Comparison of ENCODE assay signal across 8 cellular contexts in the genomic region with DNA sequence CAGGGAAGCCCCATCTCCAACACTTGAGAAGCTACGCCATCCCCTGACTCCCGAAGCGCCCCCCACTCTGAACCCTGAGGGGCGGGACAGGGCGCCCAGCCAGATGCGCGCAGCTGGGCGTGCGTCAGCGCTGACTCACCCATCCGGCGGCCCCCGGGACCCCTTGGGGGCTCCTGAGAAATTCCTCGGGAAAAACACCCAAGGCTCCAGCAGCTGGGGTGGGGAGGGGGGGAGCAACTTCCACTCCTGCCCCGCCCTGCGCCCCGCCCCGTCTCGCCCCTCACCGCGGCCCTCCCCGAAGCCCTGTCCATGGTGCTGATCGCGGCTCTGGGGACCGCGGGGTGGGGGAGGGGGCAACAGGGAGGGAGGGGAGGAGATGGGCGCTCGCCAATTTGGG. TPM values are rescaled to one million over a fixed set of nuclear protein-coding genes. Genes with fewer than 3 reads are reported as not detected.
DNase-seq lines count a peak whose midpoint lies in the region; ATAC-seq and TF ChIP-seq lines count a peak whose summit lies in the region.

No MANE protein-coding gene starts in this region.

- no peak overlapping the region for H3K4me3 ChIP-seq in CD4-positive, alpha-beta memory T cell (ENCODE audit: low read length in 2 of 2)
- H3K4me3 ChIP-seq in SK-N-MC (no peak overlapping the region), lower leg skin (ENCODE audit: low read depth, poor library complexity, severe bottlenecking) (no peak overlapping the region), thoracic aorta (peak overlapping the region; percentile 66)

- no peak for TF ChIP-seq POLR2A in lower leg skin (IDR thresholded peaks at IDR 0.05)

- peak overlapping the region in 2 of 7 donors; percentile 3 to 84 for H3K27ac Mint-ChIP-seq in CD4-positive, alpha-beta memory T cell

- no peaks in the 10 kb centered on the region for H3K36me3 ChIP-seq in CD4-positive, alpha-beta memory T cell (ENCODE audit: insufficient read depth, low read length)
- H3K36me3 ChIP-seq in SK-N-MC (ENCODE audit: insufficient read depth, low read length) (no peaks in the 10 kb centered on the region), thoracic aorta (no peaks in the 10 kb centered on the region)

- 1 to 2% methylated on average over 26 to 28 of the region's 28 CpGs for WGBS in lower leg skin, 2 donors

- peaks cover 0 to 7% (median under 1%) of the 10 kb centered on the region in 8 donors for H3K9me3 Mint-ChIP-seq in CD4-positive, alpha-beta memory T cell

- H3K9ac ChIP-seq in SK-N-MC (ENCODE audit: insufficient read length), result no peak overlapping the region

- no peak for TF ChIP-seq CTCF in lower leg skin (IDR thresholded peaks at IDR 0.05)
- no peak for TF ChIP-seq CTCF in thoracic aorta (IDR thresholded peaks at IDR 0.05)

- H3K4me1 ChIP-seq in CD4-positive, alpha-beta memory T cell (ENCODE audit: insufficient read depth, low read length), result peaks cover 43% of the 10 kb centered on the region
- H3K4me1 ChIP-seq in thoracic aorta (ENCODE audit: control insufficient read depth in 1 of 2, low read depth in 2 of 2), result peaks cover 29 to 50% of the 10 kb centered on the region in 2 donors

- H3K27ac ChIP-seq in CD4-positive, alpha-beta memory T cell (ENCODE audit: low read depth, low read length), result no peak overlapping the region
- no peak overlapping the region for H3K27ac ChIP-seq in SK-N-MC
- H3K27ac ChIP-seq in cingulate gyrus (ENCODE audit: low read depth, low read length), result peak overlapping the region; percentile 41
- peak overlapping the region in 1 of 2 donors; percentile 9 for H3K27ac ChIP-seq in thoracic aorta

- peaks cover 18 to 43% (median 33%) of the 10 kb centered on the region in 4 donors for H3K4me1 Mint-ChIP-seq in CD4-positive, alpha-beta memory T cell

- intact Hi-C loops in CD4-positive, alpha-beta memory T cell (cut with micrococcal nuclease), result no loop called here
- intact Hi-C loops in lower leg skin (cut with DNase I; ENCODE audit: low total_unique reads), result no loop called here

- H3K4me3 Mint-ChIP-seq in CD4-positive, alpha-beta memory T cell, result peak overlapping the region in 3 of 8 donors; percentile 72 to 81 (median 74)

- peaks cover 20% of the 10 kb centered on the region for H3K27me3 ChIP-seq in CD4-positive, alpha-beta memory T cell (ENCODE audit: insufficient read depth, low read length)
- H3K27me3 ChIP-seq in thoracic aorta (replicated peaks; ENCODE audit: insufficient read depth), result peaks cover 4% of the 10 kb centered on the region

- CTCF ChIA-PET in CD4-positive, alpha-beta memory T cell (lab: Charles Lee; ENCODE audit: partially characterized antibody), result interaction anchor here (1.1 kb wide), 1 partner anchor 9 kb away, joined by 8 read pairs; no protein-coding TSS in a partner anchor

- no peaks in the 10 kb centered on the region for H3K9me3 ChIP-seq in CD4-positive, alpha-beta memory T cell (ENCODE audit: control insufficient read depth in 1 of 2, low read length in 2 of 2)
- H3K9me3 ChIP-seq in SK-N-MC (ENCODE audit: low read depth, low read length) (no peaks in the 10 kb centered on the region), thoracic aorta (no peaks in the 10 kb centered on the region)

- peak in 4 of 5 donors; percentile 45 to 55 (median 51) for DNase-seq in CD4-positive, alpha-beta memory T cell
- DNase-seq in SK-N-MC (ENCODE audit: low read depth, low spot score), result peak; percentile 50
- DNase-seq in lower leg skin (ENCODE audit: low spot score in 2 of 2), result peak; percentile 48 to 93
- no peak for DNase-seq in thoracic aorta (ENCODE audit: low spot score)
- DNase-seq in NAMALWA (ENCODE audit: low spot score), result no peak
- DNase-seq in OCI-M2 (lab: John Stamatoyannopoulos, UW; ENCODE audit: unreplicated experiment), result no peak

- peaks cover 0 to 4% of the 10 kb centered on the region in 2 donors for H3K36me3 Mint-ChIP-seq in CD4-positive, alpha-beta memory T cell

- peaks cover 46 to 49% of the 10 kb centered on the region in 2 donors for H3K27me3 Mint-ChIP-seq in CD4-positive, alpha-beta memory T cell

- POLR2A ChIA-PET in CD4-positive, alpha-beta memory T cell (lab: Charles Lee; ENCODE audit: partially characterized antibody), result interaction anchor here (1.2 kb wide), 1 partner anchor 9 kb away, joined by 5 read pairs; no protein-coding TSS in a partner anchor

- no peak for ATAC-seq in thoracic aorta (ENCODE audit: insufficient number of reproducible peaks, low FRiP score, low read depth)
- no peak for ATAC-seq in GM21526 (IDR thresholded peaks at IDR 0.05; ENCODE audit: low FRiP score, unreplicated experiment)

RNA-seq across cellular contexts. Expression of a gene that starts 1.0 kb away (rescaled TPM):
- 1 to 10 TPM; 3.5 to 4.3 TPM for total RNA-seq in CD4-positive, alpha-beta memory T cell
- under 1 TPM; 0.07 to 0.45 TPM for polyA plus RNA-seq in CD4-positive, alpha-beta memory T cell
- total RNA-seq in lower leg skin (10 to 100 TPM; 11.9 to 31.9 (median 20.7) TPM), thoracic aorta (10 to 100 TPM; 11.1 to 14.3 TPM)

RNA-seq across cellular contexts. Expression of a gene that starts 4.0 kb away (rescaled TPM):
- total RNA-seq in CD4-positive, alpha-beta memory T cell, result not detected
- not detected for polyA plus RNA-seq in CD4-positive, alpha-beta memory T cell
- total RNA-seq in lower leg skin (not detected), thoracic aorta (not detected)

Comparison
In these comparisons a context has a peak if more than half of its experiments do, and no peak if none do; other contexts are left out.
1. DNase-seq: peak in CD4-positive, alpha-beta memory T cell (4 of 5), SK-N-MC (single experiment) and lower leg skin (2 of 2); none in thoracic aorta (single experiment), NAMALWA (single experiment) and OCI-M2 (single experiment).